Comparison of ENCODE assay signal across 11 cellular contexts in genomic region chr3:138935505-138935863, GRCh38. TPM values are rescaled to one million over a fixed set of nuclear protein-coding genes. Genes with fewer than 3 reads are reported as not detected.
A peak's percentile ranks its signal among the peaks of the same experiment; 100 is the strongest.
DNase-seq lines count a peak whose midpoint lies in the region; ATAC-seq, FAIRE-seq and TF ChIP-seq lines count a peak whose summit lies in the region.
"Had no signal": no experiment of that assay in that cellular context is flagged by ENCODE, and none has a peak within 500 bp of the region (broad histone marks: within the 10 kb centered on the region; RNA-seq: fewer than 3 reads in every experiment).

No MANE protein-coding gene starts in this region.

- no peak overlapping the region for H3K27ac Mint-ChIP-seq in stimulated activated naive CD8-positive, alpha-beta T cell treated with anti-CD3 and anti-CD28 coated beads, Interleukin-15, Interleukin-2, amounts not matched to agents 100 ng/mL and 50 ng/mL, for 24 hours
- no peak overlapping the region for H3K27ac Mint-ChIP-seq in activated CD4-positive, alpha-beta memory T cell treated with anti-CD3 and anti-CD28 coated beads, Interleukin-2, amount 10 ng/mL, durations not matched to agents 7 days and 5 days

- no peak for FAIRE-seq in kidney (lab: Jason Lieb, UNC)

- peak overlapping the region; percentile 53 for H3K4me3 Mint-ChIP-seq in stimulated activated naive CD8-positive, alpha-beta T cell treated with anti-CD3 and anti-CD28 coated beads, Interleukin-15, Interleukin-2, amounts not matched to agents 100 ng/mL and 50 ng/mL, for 24 hours
- peak overlapping the region; percentile 46 for H3K4me3 Mint-ChIP-seq in activated CD4-positive, alpha-beta memory T cell treated with anti-CD3 and anti-CD28 coated beads, Interleukin-2, amount 10 ng/mL, durations not matched to agents 7 days and 5 days

- no peaks in the 10 kb centered on the region for H3K36me3 Mint-ChIP-seq in stimulated activated naive CD8-positive, alpha-beta T cell treated with anti-CD3 and anti-CD28 coated beads, Interleukin-15, Interleukin-2, amounts not matched to agents 100 ng/mL and 50 ng/mL, for 24 hours (ENCODE audit: low read depth)
- peaks cover 2% of the 10 kb centered on the region for H3K36me3 Mint-ChIP-seq in activated CD4-positive, alpha-beta memory T cell treated with anti-CD3 and anti-CD28 coated beads, Interleukin-2, amount 10 ng/mL, durations not matched to agents 7 days and 5 days (ENCODE audit: low read depth)

- CTCF ChIA-PET in activated CD4-positive, alpha-beta memory T cell treated with anti-CD3 and anti-CD28 coated beads, Interleukin-2, amount 10 ng/mL, durations not matched to agents 7 days and 5 days (lab: Charles Lee), result interaction anchor here (0.5 to 5.3 kb wide), 30 partner anchors 8 to 501 kb away, joined by 3 to 54 read pairs (median 5); partner anchors contain the start of genes CEP70, ESYT3, FOXL2 and FOXL2NB

- no peaks in the 10 kb centered on the region for H3K9me3 Mint-ChIP-seq in stimulated activated naive CD8-positive, alpha-beta T cell treated with anti-CD3 and anti-CD28 coated beads, Interleukin-15, Interleukin-2, amounts not matched to agents 100 ng/mL and 50 ng/mL, for 24 hours
- H3K9me3 Mint-ChIP-seq in activated CD4-positive, alpha-beta memory T cell treated with anti-CD3 and anti-CD28 coated beads, Interleukin-2, amount 10 ng/mL, durations not matched to agents 7 days and 5 days, result no peaks in the 10 kb centered on the region

- POLR2A ChIA-PET in activated CD4-positive, alpha-beta memory T cell treated with anti-CD3 and anti-CD28 coated beads, Interleukin-2, amount 10 ng/mL, durations not matched to agents 7 days and 5 days (lab: Charles Lee), result no interaction called here

- peaks cover 77% of the 10 kb centered on the region for H3K27me3 Mint-ChIP-seq in stimulated activated naive CD8-positive, alpha-beta T cell treated with anti-CD3 and anti-CD28 coated beads, Interleukin-15, Interleukin-2, amounts not matched to agents 100 ng/mL and 50 ng/mL, for 24 hours
- peaks cover 71% of the 10 kb centered on the region for H3K27me3 Mint-ChIP-seq in activated CD4-positive, alpha-beta memory T cell treated with anti-CD3 and anti-CD28 coated beads, Interleukin-2, amount 10 ng/mL, durations not matched to agents 7 days and 5 days

- TF ChIP-seq CTCF in kidney (IDR thresholded peaks at IDR 0.05; ENCODE audit: borderline replicate concordance, extremely low read depth, insufficient read depth), result no peak

- peaks cover 12% of the 10 kb centered on the region; the same call in 1 of the 2 replicates for H3K4me1 ChIP-seq in iPS-20b (ENCODE audit: insufficient read depth, low read length)
- peaks cover 0 to 21% of the 10 kb centered on the region in 2 donors for H3K4me1 ChIP-seq in kidney (ENCODE audit: control insufficient read depth in 1 of 2, insufficient read depth in 1 of 2, low read depth in 1 of 2, low read length in 2 of 2)

- H3K4me1 Mint-ChIP-seq in stimulated activated naive CD8-positive, alpha-beta T cell treated with anti-CD3 and anti-CD28 coated beads, Interleukin-15, Interleukin-2, amounts not matched to agents 100 ng/mL and 50 ng/mL, for 24 hours (ENCODE audit: low read depth), result peaks cover 39% of the 10 kb centered on the region
- peaks cover 26% of the 10 kb centered on the region for H3K4me1 Mint-ChIP-seq in activated CD4-positive, alpha-beta memory T cell treated with anti-CD3 and anti-CD28 coated beads, Interleukin-2, amount 10 ng/mL, durations not matched to agents 7 days and 5 days

- H3K27ac ChIP-seq in iPS-20b (ENCODE audit: low read length) (no peak overlapping the region), kidney (ENCODE audit: low read depth in 2 of 2, low read length in 2 of 2) (no peak overlapping the region)
- H3K27ac ChIP-seq: tibial nerve had no signal

- intact Hi-C loops in kidney (cut with DNase I), result loop anchor here (10.0 kb wide), 1 partner anchor 389 kb away; no protein-coding TSS in a partner anchor

- H3K9ac ChIP-seq in iPS-20b (ENCODE audit: low read depth, low read length) (peak overlapping the region; percentile 56; the same call in 1 of the 2 replicates), kidney (ENCODE audit: low read length in 2 of 2) (no peak overlapping the region)

- no peak for DNase-seq in stimulated activated naive CD8-positive, alpha-beta T cell treated with anti-CD3 and anti-CD28 coated beads, Interleukin-15, Interleukin-2, amounts not matched to agents 100 U/mL and 50 U/mL, for 24 hours
- DNase-seq in activated CD4-positive, alpha-beta memory T cell treated with anti-CD3 and anti-CD28 coated beads, Interleukin-2, amount 10 ng/mL, durations not matched to agents 7 days and 5 days, result no peak
- DNase-seq in NCI-H1092 (lab: John Stamatoyannopoulos, UW) (no peak), kidney (no peak)
- DNase-seq: NCI-H2029 treated with DMSO at 0.1 percent for 48 hours had no signal

- peaks cover 71% of the 10 kb centered on the region for H3K27me3 ChIP-seq in iPS-20b (ENCODE audit: insufficient read depth, low read length)

- no peaks in the 10 kb centered on the region; the same call in 1 of the 2 replicates for H3K9me3 ChIP-seq in iPS-20b (ENCODE audit: insufficient read depth, low read depth, low read length)
- no peaks in the 10 kb centered on the region for H3K9me3 ChIP-seq in kidney (ENCODE audit: control insufficient read depth in 1 of 2, low read length in 2 of 2)
- H3K9me3 ChIP-seq: tibial nerve had no signal

- H3K36me3 ChIP-seq in iPS-20b (ENCODE audit: insufficient read depth, low read depth, low read length), result no peaks in the 10 kb centered on the region
- no peaks in the 10 kb centered on the region for H3K36me3 ChIP-seq in kidney (ENCODE audit: control insufficient read depth in 1 of 2, insufficient read depth in 2 of 2, low read length in 2 of 2)
- H3K36me3 ChIP-seq: tibial nerve had no signal

- ATAC-seq in stimulated activated naive CD8-positive, alpha-beta T cell treated with anti-CD3 and anti-CD28 coated beads, Interleukin-15, Interleukin-2, amounts not matched to agents 100 U/mL and 50 U/mL, for 24 hours, result no peak
- ATAC-seq in HG02938 (IDR thresholded peaks at IDR 0.05; ENCODE audit: unreplicated experiment), result no peak
- no peak for ATAC-seq in GM21786 (IDR thresholded peaks at IDR 0.05; ENCODE audit: unreplicated experiment)

- peak overlapping the region; percentile 71 for H3K4me3 ChIP-seq in iPS-20b (ENCODE audit: low read length)
- H3K4me3 ChIP-seq in kidney (ENCODE audit: low read length in 2 of 2), result peak overlapping the region in 1 of 2 donors; percentile 55

RNA-seq across cellular contexts. Expression of gene FOXL2, which starts 11.5 kb away (rescaled TPM):
- not detected for total RNA-seq in activated CD4-positive, alpha-beta memory T cell treated with anti-CD3 and anti-CD28 coated beads, Interleukin-2, amount 10 ng/mL, durations not matched to agents 7 days and 5 days
- not detected for total RNA-seq in kidney
- polyA plus RNA-seq in kidney (ENCODE audit: insufficient read depth, low read depth, low replicate concordance), result not detected
- total RNA-seq: tibial nerve had no signal

RNA-seq across cellular contexts. Expression of gene FOXL2NB, which starts 11.5 kb away (rescaled TPM):
- not detected for total RNA-seq in activated CD4-positive, alpha-beta memory T cell treated with anti-CD3 and anti-CD28 coated beads, Interleukin-2, amount 10 ng/mL, durations not matched to agents 7 days and 5 days
- not detected for total RNA-seq in kidney
- polyA plus RNA-seq in kidney (ENCODE audit: insufficient read depth, low read depth, low replicate concordance), result not detected
- total RNA-seq: left lobe of liver, tibial nerve had no signal
